19 cellular contexts compared by ENCODE assay signal in the genomic region with DNA sequence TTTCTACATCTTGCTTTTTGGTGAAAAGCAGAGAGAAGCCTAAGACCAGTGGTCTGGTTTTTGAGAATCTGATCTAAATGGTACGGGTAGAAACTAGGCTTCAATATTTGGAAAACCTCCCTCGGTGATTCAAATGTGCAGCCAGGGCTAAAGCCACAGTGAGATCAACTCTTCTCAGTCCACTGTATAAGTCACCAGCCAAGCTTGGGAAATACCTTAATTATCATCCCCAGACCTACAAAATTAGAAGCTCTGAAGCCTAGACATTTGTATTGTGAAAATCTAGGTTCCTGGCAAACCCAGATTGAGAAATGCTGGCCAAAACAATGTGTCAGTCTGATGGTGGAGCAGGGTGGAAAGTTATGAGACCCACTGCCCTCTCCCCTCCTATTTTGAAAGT.
A peak's percentile ranks its signal among the peaks of the same experiment; 100 is the strongest.
DNase-seq lines count a peak whose midpoint lies in the region; TF ChIP-seq lines count a peak whose summit lies in the region.
"Had no signal": no experiment of that assay in that cellular context is flagged by ENCODE, and none has a peak within 500 bp of the region (broad histone marks: within the 10 kb centered on the region; RNA-seq: fewer than 3 reads in every experiment).

No MANE protein-coding gene starts in this region.

- no peaks in the 10 kb centered on the region for H3K36me3 Mint-ChIP-seq in endodermal cell (ENCODE audit: low read depth)
- no peaks in the 10 kb centered on the region for H3K36me3 Mint-ChIP-seq in mesothelial cell of epicardium
- H3K36me3 Mint-ChIP-seq: CD14-positive monocyte had no signal

- H3K9me3 ChIP-seq in endodermal cell (ENCODE audit: control insufficient read depth, low read length): no peaks in the 10 kb centered on the region
- H3K9me3 ChIP-seq: Caco-2 had no signal

- H3K27me3 Mint-ChIP-seq in endodermal cell (ENCODE audit: insufficient read depth) (no peaks in the 10 kb centered on the region), mesothelial cell of epicardium (ENCODE audit: low read depth) (peaks cover 31% of the 10 kb centered on the region)

- H3K9me3 Mint-ChIP-seq in endodermal cell (no peaks in the 10 kb centered on the region), mesothelial cell of epicardium (no peaks in the 10 kb centered on the region)

- peaks cover 6% of the 10 kb centered on the region for H3K4me1 Mint-ChIP-seq in endodermal cell
- no peaks in the 10 kb centered on the region for H3K4me1 Mint-ChIP-seq in mesothelial cell of epicardium

- H3K27me3 ChIP-seq in endodermal cell (ENCODE audit: control insufficient read depth, insufficient read depth, low read length, poor library complexity, severe bottlenecking): no peaks in the 10 kb centered on the region

- WGBS in endodermal cell (ENCODE audit: insufficient coverage in 1 of 2, insufficient read length in 1 of 2), 2 experiments: 90 to 97% methylated on average over 2 of the region's 2 CpGs

- no peaks in the 10 kb centered on the region for H3K4me1 ChIP-seq in endodermal cell (ENCODE audit: control insufficient read depth, insufficient read depth, low read length)
- H3K4me1 ChIP-seq: Caco-2 had no signal

- TF ChIP-seq CTCF in AG10803 (conservative IDR thresholded peaks at IDR 0.05; ENCODE audit: low read length) (no peak), endodermal cell (conservative IDR thresholded peaks at IDR 0.05) (no peak), mesothelial cell of epicardium (IDR thresholded peaks at IDR 0.05; ENCODE audit: unreplicated experiment) (no peak)

- H3K4me3 ChIP-seq in AG10803 (ENCODE audit: low read length) (no peak overlapping the region), endodermal cell (ENCODE audit: low read length) (no peak overlapping the region)

- H3K27ac Mint-ChIP-seq in endodermal cell: no peak overlapping the region
- no peak overlapping the region for H3K27ac Mint-ChIP-seq in mesothelial cell of epicardium
- H3K27ac Mint-ChIP-seq: CD14-positive monocyte had no signal

- DNase-seq in AG10803 (ENCODE audit: low read depth): peak; percentile 63
- DNase-seq in amniotic epithelial cell (ENCODE audit: low read depth): peak; percentile 76
- DNase-seq in fibroblast of peridontal ligament (ENCODE audit: extremely low read depth): peak; percentile 66
- peak; percentile 29 for DNase-seq in renal cortical epithelial cell (ENCODE audit: low read depth)
- no peak for DNase-seq in endodermal cell
- no peak for DNase-seq in posterior cingulate gyrus
- no peak for DNase-seq in SIG-M5 (lab: John Stamatoyannopoulos, UW)
- no peak for DNase-seq in mesothelial cell of epicardium (ENCODE audit: low spot score in 2 of 2, unreplicated experiment in 2 of 2)
- DNase-seq: Caco-2, EL, H7, KG1, NCI-H1048, NCI-H1436 treated with DMSO at 0.1 percent for 48 hours, NCI-H2081, NCI-H748 treated with DMSO at 0.1 percent for 48 hours, OCI-M1, RPMI8226 had no signal

- H3K9ac ChIP-seq in endodermal cell (ENCODE audit: extremely low read depth, low read length, poor library complexity, severe bottlenecking): no peak overlapping the region

- intact Hi-C loops in posterior cingulate gyrus (cut with DNase I): no loop called here

- H3K27ac ChIP-seq in endodermal cell (ENCODE audit: low read depth, low read length): no peak overlapping the region

- H3K4me3 Mint-ChIP-seq in endodermal cell (no peak overlapping the region), mesothelial cell of epicardium (no peak overlapping the region)
- H3K4me3 Mint-ChIP-seq: CD14-positive monocyte had no signal

- no peaks in the 10 kb centered on the region for H3K36me3 ChIP-seq in endodermal cell (ENCODE audit: control insufficient read depth, insufficient read depth, low read length)

Comparison
In these comparisons a context has a peak if more than half of its experiments do, and no peak if none do; other contexts are left out.
1. DNase-seq: peak in AG10803 (single experiment), amniotic epithelial cell (single experiment), fibroblast of peridontal ligament (single experiment) and renal cortical epithelial cell (single experiment); none in endodermal cell (single experiment), posterior cingulate gyrus (0 of 10), SIG-M5 (single experiment) and mesothelial cell of epicardium (0 of 2).